In genomic region chr22:28923826-28924732, GRCh38 we compare ENCODE assay signal across 1 cellular context.
A peak's percentile ranks its signal among the peaks of the same experiment; 100 is the strongest.
TF ChIP-seq lines count a peak whose summit lies in the region.

No MANE protein-coding gene starts in this region.

TF ChIP-seq in HEK293, 187 proteins besides CTCF, POLR2A, EP300 and RAD21 (continued from another document and continues in another):
- TF ChIP-seq KLF1 (tag by site-specific recombination; IDR thresholded peaks at IDR 0.05), result peak; percentile 84
- no peak for TF ChIP-seq ZNF660 (tag by site-specific recombination; IDR thresholded peaks at IDR 0.05)
- no peak for TF ChIP-seq ZFP41 (tag by site-specific recombination; IDR thresholded peaks at IDR 0.05; ENCODE audit: borderline replicate concordance)
- TF ChIP-seq ZSCAN16 (tag by site-specific recombination; IDR thresholded peaks at IDR 0.05), result no peak
- TF ChIP-seq RBAK (tag by site-specific recombination; IDR thresholded peaks at IDR 0.05), result no peak
- no peak for TF ChIP-seq HIC1 (tag by site-specific recombination; IDR thresholded peaks at IDR 0.05)
- no peak for TF ChIP-seq ZNF521 (tag by site-specific recombination; IDR thresholded peaks at IDR 0.05)
- no peak for TF ChIP-seq ZNF433 (tag by site-specific recombination; IDR thresholded peaks at IDR 0.05; ENCODE audit: low read depth)
- TF ChIP-seq ZNF148 (tag by site-specific recombination; IDR thresholded peaks at IDR 0.05; ENCODE audit: borderline replicate concordance), result no peak
- TF ChIP-seq GLI2 (tag by site-specific recombination; IDR thresholded peaks at IDR 0.05; ENCODE audit: borderline replicate concordance, low read depth), result no peak
- TF ChIP-seq HOXA7 (CRISPR knock-in tag; IDR thresholded peaks at IDR 0.05; ENCODE audit: borderline replicate concordance), result no peak
- TF ChIP-seq ZBTB49 (tag by site-specific recombination; IDR thresholded peaks at IDR 0.05; ENCODE audit: low read depth), result no peak
- TF ChIP-seq KLF10 (tag by site-specific recombination; IDR thresholded peaks at IDR 0.05), result no peak
- no peak for TF ChIP-seq KLF16 (tag by site-specific recombination; IDR thresholded peaks at IDR 0.05)
- TF ChIP-seq TRIM28 (IDR thresholded peaks at IDR 0.05; ENCODE audit: borderline replicate concordance, low read length), result no peak
- TF ChIP-seq ZNF202 (tag by site-specific recombination; IDR thresholded peaks at IDR 0.05; ENCODE audit: borderline replicate concordance), result no peak
- TF ChIP-seq ZNF48 (tag by site-specific recombination; IDR thresholded peaks at IDR 0.05), result no peak
- no peak for TF ChIP-seq ZNF843 (tag by site-specific recombination; IDR thresholded peaks at IDR 0.05)
- peak; percentile 75 for TF ChIP-seq ZNF341 (tag by site-specific recombination; IDR thresholded peaks at IDR 0.05; ENCODE audit: low read depth)
- no peak for TF ChIP-seq ZNF501 (tag by site-specific recombination; IDR thresholded peaks at IDR 0.05)
- TF ChIP-seq ZNF26 (tag by site-specific recombination; IDR thresholded peaks at IDR 0.05), result no peak
- no peak for TF ChIP-seq ZNF654 (tag by site-specific recombination; IDR thresholded peaks at IDR 0.05; ENCODE audit: low read depth)
- peak; percentile 69 for TF ChIP-seq ZIC2 (tag by site-specific recombination; IDR thresholded peaks at IDR 0.05)
- TF ChIP-seq ZFP3 (tag by site-specific recombination; IDR thresholded peaks at IDR 0.05; ENCODE audit: low read depth), result no peak
- TF ChIP-seq ZNF302 (tag by site-specific recombination; IDR thresholded peaks at IDR 0.05; ENCODE audit: low read depth), result no peak
- no peak for TF ChIP-seq ZNF266 (tag by site-specific recombination; IDR thresholded peaks at IDR 0.05; ENCODE audit: low read depth)
- no peak for TF ChIP-seq ZNF510 (tag by site-specific recombination; IDR thresholded peaks at IDR 0.05; ENCODE audit: insufficient replicate concordance)
- TF ChIP-seq KLF7 (tag by site-specific recombination; IDR thresholded peaks at IDR 0.05; ENCODE audit: borderline replicate concordance), result no peak
- no peak for TF ChIP-seq ZNF555 (tag by site-specific recombination; conservative IDR thresholded peaks at IDR 0.05)
- no peak for TF ChIP-seq ZNF645 (tag by site-specific recombination; IDR thresholded peaks at IDR 0.05)
- no peak for TF ChIP-seq KLF8 (tag by site-specific recombination; IDR thresholded peaks at IDR 0.05)
- TF ChIP-seq ZFHX2 (tag by site-specific recombination; conservative IDR thresholded peaks at IDR 0.05), result peak; percentile 51; the same call in 1 of the 2 replicates
- TF ChIP-seq ZNF416 (tag by site-specific recombination; IDR thresholded peaks at IDR 0.05), result no peak
- no peak for TF ChIP-seq ZNF2 (tag by site-specific recombination; IDR thresholded peaks at IDR 0.05)
- TF ChIP-seq ZSCAN23 (tag by site-specific recombination; IDR thresholded peaks at IDR 0.05), result no peak
- TF ChIP-seq ZNF112 (tag by site-specific recombination; IDR thresholded peaks at IDR 0.05), result no peak
- no peak for TF ChIP-seq KLF9 (tag by site-specific recombination; IDR thresholded peaks at IDR 0.05; ENCODE audit: low read depth)
- TF ChIP-seq TCF7L2 (IDR thresholded peaks at IDR 0.05; ENCODE audit: borderline replicate concordance, low read depth, low read length), result peak; percentile 94; the same call in 1 of the 2 replicates
- no peak for TF ChIP-seq ZBTB10 (tag by site-specific recombination; IDR thresholded peaks at IDR 0.05)
- no peak for TF ChIP-seq ZNF132 (tag by site-specific recombination; IDR thresholded peaks at IDR 0.05; ENCODE audit: borderline replicate concordance)
- TF ChIP-seq ZNF785 (tag by site-specific recombination; IDR thresholded peaks at IDR 0.05), result no peak
- TF ChIP-seq ZNF530 (tag by site-specific recombination; IDR thresholded peaks at IDR 0.05; ENCODE audit: low read depth), result no peak
- no peak for TF ChIP-seq BCL11A (tag by site-specific recombination; IDR thresholded peaks at IDR 0.05; ENCODE audit: low read depth)
- TF ChIP-seq SP2 (tag by site-specific recombination; IDR thresholded peaks at IDR 0.05), result no peak
- no peak for TF ChIP-seq ZNF529 (tag by site-specific recombination; IDR thresholded peaks at IDR 0.05; ENCODE audit: insufficient replicate concordance)
- peak; percentile 60; the same call in 1 of the 2 replicates for TF ChIP-seq ZNF394 (tag by site-specific recombination; IDR thresholded peaks at IDR 0.05; ENCODE audit: borderline replicate concordance)
- TF ChIP-seq PRDM2 (tag by site-specific recombination; IDR thresholded peaks at IDR 0.05; ENCODE audit: borderline replicate concordance), result no peak
- TF ChIP-seq ZNF677 (tag by site-specific recombination; IDR thresholded peaks at IDR 0.05), result no peak
- no peak for TF ChIP-seq SALL2 (tag by site-specific recombination; IDR thresholded peaks at IDR 0.05; ENCODE audit: borderline replicate concordance)
- no peak for TF ChIP-seq HOXC10 (CRISPR knock-in tag; IDR thresholded peaks at IDR 0.05)
- peak; percentile 33; the same call in 1 of the 2 replicates for TF ChIP-seq ZBTB8A (tag by site-specific recombination; IDR thresholded peaks at IDR 0.05)
